ENCODE assay signal across 1 cellular context in genomic region chr1:53344921-53345838, GRCh38.
TF ChIP-seq lines count a peak whose summit lies in the region.

No MANE protein-coding gene starts in this region.

TF ChIP-seq in HepG2, 621 proteins besides CTCF, POLR2A, EP300 and RAD21:
- no peak for TF ChIP-seq ZNF280D (CRISPR knock-in tag; IDR thresholded peaks at IDR 0.05)
- TF ChIP-seq ZBTB39 (CRISPR knock-in tag; IDR thresholded peaks at IDR 0.05) = no peak
- no peak for TF ChIP-seq TCF7 (IDR thresholded peaks at IDR 0.05; ENCODE audit: low read depth)
- TF ChIP-seq HNRNPK (IDR thresholded peaks at IDR 0.05; ENCODE audit: low read depth, low read length, poor library complexity, severe bottlenecking) = no peak
- TF ChIP-seq RFX1 (IDR thresholded peaks at IDR 0.05) = no peak
- TF ChIP-seq ZNF275 (CRISPR knock-in tag; IDR thresholded peaks at IDR 0.05; ENCODE audit: borderline replicate concordance) = no peak
- no peak for TF ChIP-seq MTF1 (CRISPR knock-in tag; IDR thresholded peaks at IDR 0.05)
- TF ChIP-seq DPF2 (CRISPR knock-in tag; IDR thresholded peaks at IDR 0.05; ENCODE audit: borderline replicate concordance, low read depth) = no peak
- TF ChIP-seq POLR2AphosphoS2 (IDR thresholded peaks at IDR 0.05; ENCODE audit: low read depth, low read length) = no peak
- no peak for TF ChIP-seq MYPOP (CRISPR knock-in tag; IDR thresholded peaks at IDR 0.05)
- TF ChIP-seq SIN3B (IDR thresholded peaks at IDR 0.05; ENCODE audit: low read length) = no peak
- TF ChIP-seq PRPF4 (IDR thresholded peaks at IDR 0.05; ENCODE audit: low read depth, low read length, poor library complexity, severe bottlenecking) = no peak
- no peak for TF ChIP-seq BATF2 (CRISPR knock-in tag; IDR thresholded peaks at IDR 0.05)
- TF ChIP-seq ZNF883 (CRISPR knock-in tag; IDR thresholded peaks at IDR 0.05; ENCODE audit: not compliant biosample characterization) = no peak
- TF ChIP-seq AFF4 (CRISPR knock-in tag; IDR thresholded peaks at IDR 0.05) = no peak
- no peak for TF ChIP-seq ARID4A (CRISPR knock-in tag; IDR thresholded peaks at IDR 0.05; ENCODE audit: borderline replicate concordance)
- no peak for TF ChIP-seq ATF6 (CRISPR knock-in tag; conservative IDR thresholded peaks at IDR 0.05)
- no peak for TF ChIP-seq ZNF570 (CRISPR knock-in tag; IDR thresholded peaks at IDR 0.05; ENCODE audit: borderline replicate concordance)
- no peak for TF ChIP-seq ZNF724P (CRISPR knock-in tag; IDR thresholded peaks at IDR 0.05; ENCODE audit: borderline replicate concordance)
